ENCODE assay signal across 8 cellular contexts in genomic region chr16:6335072-6335471, GRCh38.
DNase-seq lines count a peak whose midpoint lies in the region; FAIRE-seq and TF ChIP-seq lines count a peak whose summit lies in the region.

No MANE protein-coding gene starts in this region.

- H3K27ac ChIP-seq in VCaP: no peak overlapping the region
- no peak overlapping the region for H3K27ac ChIP-seq in tibial artery

- intact Hi-C loops in tibial artery (cut with DNase I; ENCODE audit: low total_unique reads) (no loop called here), posterior vena cava (cut with DNase I) (no loop called here)

- TF ChIP-seq CTCF in VCaP (conservative IDR thresholded peaks at IDR 0.05): peak; percentile 61
- no peak for TF ChIP-seq CTCF in tibial artery (IDR thresholded peaks at IDR 0.05)

- DNase-seq in COLO829 (ENCODE audit: low spot score) (peak; percentile 12), H54 (ENCODE audit: insufficient read length, low spot score) (peak; percentile 5), left kidney (ENCODE audit: low read depth, low spot score) (peak; percentile 43), tibial artery (no peak), posterior vena cava (ENCODE audit: low spot score) (no peak), NCI-H1105 treated with DMSO at 0.1 percent for 48 hours (lab: John Stamatoyannopoulos, UW) (no peak)
- no peak for DNase-seq in activated naive CD4-positive, alpha-beta T cell treated with Interleukin-2 at 50 U/mL for 16 hours

- TF ChIP-seq POLR2A in H54 (IDR thresholded peaks at IDR 0.05; ENCODE audit: low read depth, low read length): no peak

- FAIRE-seq in H54 (lab: Jason Lieb, UNC): no peak

- no peak overlapping the region for H3K4me3 ChIP-seq in tibial artery

- H3K36me3 ChIP-seq in tibial artery: no peaks in the 10 kb centered on the region

- H3K4me1 ChIP-seq in tibial artery: no peaks in the 10 kb centered on the region

- no peaks in the 10 kb centered on the region for H3K9me3 ChIP-seq in tibial artery

- no peaks in the 10 kb centered on the region for H3K27me3 ChIP-seq in tibial artery

Comparison
In these comparisons a context has a peak if more than half of its experiments do, and no peak if none do; other contexts are left out.
1. DNase-seq: peak in COLO829 (single experiment), H54 (single experiment) and left kidney (single experiment); none in tibial artery (0 of 2), posterior vena cava (single experiment), activated naive CD4-positive, alpha-beta T cell treated with Interleukin-2 at 50 U/mL for 16 hours (single experiment) and NCI-H1105 treated with DMSO at 0.1 percent for 48 hours (single experiment).